Comparison of ENCODE assay signal across 9 cellular contexts in the genomic region with DNA sequence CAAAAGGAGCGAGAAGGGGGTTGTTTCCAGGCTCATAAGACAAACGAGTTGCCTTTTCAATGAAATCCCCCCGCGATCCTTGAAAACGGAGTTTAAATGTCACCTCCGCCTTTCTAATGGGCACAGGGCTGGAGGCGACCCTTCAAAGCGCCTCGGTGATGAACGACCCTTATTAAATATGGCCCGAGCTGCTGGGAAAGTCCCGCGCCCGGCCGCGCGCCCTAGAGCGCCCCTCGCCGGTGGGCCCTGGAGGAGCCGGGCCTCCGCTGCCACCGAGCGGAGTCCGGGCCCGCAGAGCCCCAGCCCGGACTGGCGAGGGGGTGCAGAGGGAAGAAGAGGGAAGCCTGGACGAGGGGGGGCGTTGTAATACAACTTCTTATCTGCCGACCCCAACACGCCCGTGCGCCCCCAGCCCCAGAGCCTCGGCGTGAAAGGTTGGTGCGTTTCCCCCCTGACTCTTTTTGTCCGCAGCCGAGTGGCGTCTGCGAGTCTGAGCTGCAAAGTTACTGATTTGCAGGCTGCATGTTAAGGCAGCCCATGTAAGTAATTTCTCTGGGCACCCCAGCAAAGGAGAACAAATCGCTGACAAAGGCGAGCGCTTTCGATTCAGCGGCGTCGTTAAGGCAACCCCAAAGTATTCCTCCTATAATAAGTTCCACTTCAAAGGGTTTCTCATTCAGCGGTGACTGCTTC. TPM values are rescaled to one million over a fixed set of nuclear protein-coding genes. Genes with fewer than 3 reads are reported as not detected.
DNase-seq lines count a peak whose midpoint lies in the region; ATAC-seq and TF ChIP-seq lines count a peak whose summit lies in the region.
"Had no signal": no experiment of that assay in that cellular context is flagged by ENCODE, and none has a peak within 500 bp of the region (broad histone marks: within the 10 kb centered on the region; RNA-seq: fewer than 3 reads in every experiment).

No MANE protein-coding gene starts in this region.

- H3K4me3 ChIP-seq in choroid plexus epithelial cell (ENCODE audit: low read depth, low read length): peak overlapping the region; percentile 67
- H3K4me3 ChIP-seq in lower leg skin (ENCODE audit: low read depth, poor library complexity, severe bottlenecking): no peak overlapping the region
- H3K4me3 ChIP-seq in transverse colon: peak overlapping the region in 2 of 4 donors; percentile 8 to 35

- H3K4me1 ChIP-seq in transverse colon: peaks cover 18 to 38% (median 32%) of the 10 kb centered on the region in 4 donors

- peak; percentile 28 for ATAC-seq in CD4-positive, alpha-beta T cell (ENCODE audit: poor library complexity)
- no peak for ATAC-seq in naive B cell (ENCODE audit: low read depth in 2 of 2)

- DNase-seq in CD4-positive, alpha-beta T cell: peak in 1 of 10 experiments; percentile 16
- DNase-seq in HuH-7.5 (ENCODE audit: low spot score) (peak; percentile 65), choroid plexus epithelial cell (ENCODE audit: low read depth) (peak; percentile 62), naive B cell (no peak), lower leg skin (ENCODE audit: low spot score in 2 of 2) (no peak), AG20443 (ENCODE audit: low spot score) (no peak), NCI-H524 treated with DMSO at 0.1 percent for 48 hours (lab: John Stamatoyannopoulos, UW) (no peak), transverse colon (no peak)
- DNase-seq: NCI-H1930 had no signal

- 6 to 8% methylated on average over 47 to 48 of the region's 49 CpGs for WGBS in lower leg skin, 2 donors
- WGBS in transverse colon (ENCODE audit: low coverage in 1 of 2), 2 donors: 2 to 8% methylated on average over 9 to 30 of the region's 49 CpGs

- H3K36me3 Mint-ChIP-seq in CD4-positive, alpha-beta T cell (ENCODE audit: low read depth): no peaks in the 10 kb centered on the region
- H3K36me3 Mint-ChIP-seq in naive B cell: peaks cover 0 to 4% of the 10 kb centered on the region in 2 donors

- H3K27ac ChIP-seq in CD4-positive, alpha-beta T cell (ENCODE audit: low read depth, low read length): no peak overlapping the region
- no peak overlapping the region for H3K27ac ChIP-seq in transverse colon

- H3K4me1 Mint-ChIP-seq in CD4-positive, alpha-beta T cell (ENCODE audit: low read depth): peaks cover 37% of the 10 kb centered on the region
- peaks cover 5 to 26% (median 8%) of the 10 kb centered on the region in 3 donors for H3K4me1 Mint-ChIP-seq in naive B cell

- in situ Hi-C loops in transverse colon (cut with MboI; ENCODE audit: low pct_ligation_motif_present in 1 of 4, low pct_unique_long_range_greater_than_20kb in 1 of 4, low sequenced_read_pairs in 3 of 4): no loop called here

- peaks cover 96% of the 10 kb centered on the region for H3K27me3 Mint-ChIP-seq in CD4-positive, alpha-beta T cell
- H3K27me3 Mint-ChIP-seq in naive B cell: peaks cover 71 to 88% (median 83%) of the 10 kb centered on the region in 3 donors

- TF ChIP-seq CTCF in CD4-positive, alpha-beta T cell (IDR thresholded peaks at IDR 0.05): no peak
- TF ChIP-seq CTCF in choroid plexus epithelial cell (conservative IDR thresholded peaks at IDR 0.05; ENCODE audit: low read depth, low read length) (no peak), lower leg skin (IDR thresholded peaks at IDR 0.05) (no peak), transverse colon (IDR thresholded peaks at IDR 0.05) (no peak)

- POLR2A ChIA-PET in CD4-positive, alpha-beta T cell (lab: Charles Lee): no interaction called here

- H3K9me3 ChIP-seq in CD4-positive, alpha-beta T cell (ENCODE audit: control insufficient read depth, low read length): no peaks in the 10 kb centered on the region
- H3K9me3 ChIP-seq in transverse colon: no peaks in the 10 kb centered on the region

- CTCF ChIA-PET in CD4-positive, alpha-beta T cell (lab: Charles Lee): no interaction called here

- peak overlapping the region; percentile 62 for H3K4me3 Mint-ChIP-seq in CD4-positive, alpha-beta T cell
- H3K4me3 Mint-ChIP-seq in naive B cell: peak overlapping the region in 7 of 8 donors; percentile 49 to 74 (median 72)

- no peaks in the 10 kb centered on the region for H3K36me3 ChIP-seq in transverse colon

- no peak for TF ChIP-seq EP300 in transverse colon (IDR thresholded peaks at IDR 0.05; ENCODE audit: low read depth)

- TF ChIP-seq POLR2A in lower leg skin (IDR thresholded peaks at IDR 0.05): no peak
- TF ChIP-seq POLR2A in transverse colon (IDR thresholded peaks at IDR 0.05): no peak

- intact Hi-C loops in CD4-positive, alpha-beta T cell (cut with DNase I, micrococcal nuclease): loop anchor here (2.0 to 5.0 kb wide), 3 partner anchors 38 to 302 kb away; no protein-coding TSS in a partner anchor
- intact Hi-C loops in lower leg skin (cut with DNase I; ENCODE audit: low total_unique reads) (no loop called here), transverse colon (cut with DNase I; ENCODE audit: low total_unique reads) (loop anchor here (5.0 kb wide), 1 partner anchor 868 kb away; no protein-coding TSS in a partner anchor)

- peaks cover 96% of the 10 kb centered on the region for H3K27me3 ChIP-seq in CD4-positive, alpha-beta T cell (ENCODE audit: control insufficient read depth, insufficient read depth, low read length)
- H3K27me3 ChIP-seq in transverse colon: peaks cover 100% of the 10 kb centered on the region

- no peak overlapping the region for H3K27ac Mint-ChIP-seq in CD4-positive, alpha-beta T cell
- H3K27ac Mint-ChIP-seq in naive B cell: peak overlapping the region in 3 of 6 donors; percentile 21 to 90 (median 88)

- H3K9me3 Mint-ChIP-seq in CD4-positive, alpha-beta T cell: peaks cover 2% of the 10 kb centered on the region
- H3K9me3 Mint-ChIP-seq in naive B cell: peaks cover 0 to 11% (median 3%) of the 10 kb centered on the region in 7 donors

RNA-seq across cellular contexts. Expression of a gene that starts 11.9 kb away (rescaled TPM):
- not detected for total RNA-seq in CD4-positive, alpha-beta T cell
- polyA plus RNA-seq in naive B cell (ENCODE audit: low read depth in 6 of 6): not detected
- total RNA-seq in lower leg skin (not detected), transverse colon (not detected)

RNA-seq across cellular contexts. Expression of a gene that starts 21.9 kb away (rescaled TPM):
- not detected for total RNA-seq in CD4-positive, alpha-beta T cell
- polyA plus RNA-seq in naive B cell (ENCODE audit: low read depth in 6 of 6): not detected
- total RNA-seq in lower leg skin (under 1 TPM in 1 of 4 donors, not detected in 3; 0.10 TPM), transverse colon (not detected)

Comparison
In these comparisons a context has a peak if more than half of its experiments do, and no peak if none do; other contexts are left out.
1. DNase-seq: peak in HuH-7.5 (single experiment) and choroid plexus epithelial cell (single experiment); none in naive B cell (single experiment), lower leg skin (0 of 2), AG20443 (single experiment), NCI-H524 treated with DMSO at 0.1 percent for 48 hours (single experiment) and transverse colon (single experiment).